Comparison of ENCODE assay signal across 25 cellular contexts in the genomic region with DNA sequence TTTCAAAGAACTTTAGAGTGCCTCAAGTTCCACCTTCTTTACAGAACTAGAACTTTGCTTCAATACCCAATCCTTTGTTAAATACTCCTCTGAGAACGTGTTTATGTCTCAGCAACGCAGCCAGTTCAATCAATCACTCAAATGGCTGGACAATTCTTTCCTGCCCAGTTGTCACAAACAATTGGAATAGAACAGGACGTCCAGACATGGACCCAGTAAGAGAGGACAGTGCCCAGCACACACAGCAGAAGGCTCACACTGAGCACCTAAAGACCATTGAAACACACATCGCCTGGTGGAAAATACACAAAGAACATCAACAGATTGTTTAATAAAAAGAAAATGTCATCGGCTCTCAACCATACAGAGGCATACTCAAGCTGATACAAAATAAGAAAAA.
"Had no signal": no experiment of that assay in that cellular context is flagged by ENCODE, and none has a peak within 500 bp of the region (broad histone marks: within the 10 kb centered on the region; RNA-seq: fewer than 3 reads in every experiment).

No MANE protein-coding gene starts in this region.

- H3K27ac ChIP-seq: heart left ventricle, parathyroid adenoma, psoas muscle, skin epidermis, stomach, testis, thyroid gland, transverse colon, uterus had no signal

- ATAC-seq: heart left ventricle; mucosa of descending colon; naive thymus-derived CD4-positive, alpha-beta T cell; natural killer cell treated with Interleukin-12 subunit alpha and Interleukin-12 subunit beta and Interleukin-15 and Interleukin-18, amount 100 ng/mL, for 72 hours; psoas muscle; right cardiac atrium; sciatic nerve; stimulated activated naive B cell treated with anti-CD40 and anti-IgM and Interleukin-4, amounts not matched to agents 10 μg/mL and 1 μg/mL and 100 μg/mL, for 72 hours; stimulated activated naive CD8-positive, alpha-beta T cell treated with anti-CD3 and anti-CD28 coated beads, Interleukin-15, Interleukin-2, amounts not matched to agents 100 U/mL and 50 U/mL, for 24 hours had no signal

- H3K27me3 ChIP-seq: heart left ventricle, stomach, testis, thyroid gland, transverse colon, uterus had no signal

- H3K9me3 Mint-ChIP-seq: memory B cell; naive thymus-derived CD4-positive, alpha-beta T cell; natural killer cell treated with Interleukin-12 subunit alpha and Interleukin-12 subunit beta and Interleukin-15 and Interleukin-18, amount 100 ng/mL, for 72 hours; stimulated activated naive B cell treated with anti-CD40 and anti-IgM and Interleukin-4, amounts not matched to agents 10 μg/mL and 1 μg/mL and 100 μg/mL, for 72 hours had no signal

- DNase-seq: heart left ventricle; hypothalamus; islet precursor cell; midbrain; mucosa of descending colon; naive thymus-derived CD4-positive, alpha-beta T cell; nucleus accumbens; psoas muscle; right cardiac atrium; stimulated activated CD4-positive, alpha-beta T cell treated with anti-CD3 and anti-CD28 coated beads, Interleukin-12 subunit alpha, Interleukin-12 subunit beta, amount 100 ng/mL, for 4 hours; stimulated activated CD4-positive, alpha-beta T cell treated with anti-CD3 and anti-CD28 coated beads, Interleukin-15, amount 100 ng/mL, for 24 hours; stimulated activated CD4-positive, alpha-beta T cell treated with anti-CD3 and anti-CD28 coated beads, Interleukin-2, amount 100 ng/mL, for 24 hours; stimulated activated CD4-positive, alpha-beta T cell treated with anti-CD3 and anti-CD28 coated beads, Interleukin-4, amount 100 ng/mL, for 1 hour; stimulated activated naive B cell treated with anti-CD40 and anti-IgM and Interleukin-4, amounts not matched to agents 10 μg/mL and 1 μg/mL and 100 μg/mL, for 72 hours; stimulated activated naive CD8-positive, alpha-beta T cell treated with anti-CD3 and anti-CD28 coated beads, Interleukin-15, Interleukin-2, amounts not matched to agents 100 U/mL and 50 U/mL, for 24 hours; stomach; testis; thyroid gland; transverse colon; uterus had no signal

- H3K4me3 ChIP-seq: heart left ventricle, mucosa of descending colon, psoas muscle, skin epidermis, stomach, testis, thyroid gland, transverse colon, uterus had no signal

- H3K9me3 ChIP-seq: heart left ventricle, mucosa of descending colon, psoas muscle, stomach, testis, thyroid gland, transverse colon, uterus had no signal

- H3K4me3 Mint-ChIP-seq: memory B cell; naive thymus-derived CD4-positive, alpha-beta T cell; natural killer cell treated with Interleukin-12 subunit alpha and Interleukin-12 subunit beta and Interleukin-15 and Interleukin-18, amount 100 ng/mL, for 72 hours; stimulated activated naive B cell treated with anti-CD40 and anti-IgM and Interleukin-4, amounts not matched to agents 10 μg/mL and 1 μg/mL and 100 μg/mL, for 72 hours had no signal

- H3K4me1 ChIP-seq: parathyroid adenoma, psoas muscle, testis, thyroid gland, transverse colon, uterus had no signal

- H3K36me3 ChIP-seq: heart left ventricle, stomach, thyroid gland, transverse colon, uterus had no signal

- H3K27ac Mint-ChIP-seq: memory B cell; naive thymus-derived CD4-positive, alpha-beta T cell; natural killer cell treated with Interleukin-12 subunit alpha and Interleukin-12 subunit beta and Interleukin-15 and Interleukin-18, amount 100 ng/mL, for 72 hours; stimulated activated naive B cell treated with anti-CD40 and anti-IgM and Interleukin-4, amounts not matched to agents 10 μg/mL and 1 μg/mL and 100 μg/mL, for 72 hours had no signal

- H3K4me1 Mint-ChIP-seq: memory B cell; stimulated activated naive B cell treated with anti-CD40 and anti-IgM and Interleukin-4, amounts not matched to agents 10 μg/mL and 1 μg/mL and 100 μg/mL, for 72 hours had no signal

- H3K36me3 Mint-ChIP-seq: memory B cell; naive thymus-derived CD4-positive, alpha-beta T cell; natural killer cell treated with Interleukin-12 subunit alpha and Interleukin-12 subunit beta and Interleukin-15 and Interleukin-18, amount 100 ng/mL, for 72 hours; stimulated activated naive B cell treated with anti-CD40 and anti-IgM and Interleukin-4, amounts not matched to agents 10 μg/mL and 1 μg/mL and 100 μg/mL, for 72 hours had no signal
